Comparison of ENCODE assay signal across 7 cellular contexts in the genomic region with DNA sequence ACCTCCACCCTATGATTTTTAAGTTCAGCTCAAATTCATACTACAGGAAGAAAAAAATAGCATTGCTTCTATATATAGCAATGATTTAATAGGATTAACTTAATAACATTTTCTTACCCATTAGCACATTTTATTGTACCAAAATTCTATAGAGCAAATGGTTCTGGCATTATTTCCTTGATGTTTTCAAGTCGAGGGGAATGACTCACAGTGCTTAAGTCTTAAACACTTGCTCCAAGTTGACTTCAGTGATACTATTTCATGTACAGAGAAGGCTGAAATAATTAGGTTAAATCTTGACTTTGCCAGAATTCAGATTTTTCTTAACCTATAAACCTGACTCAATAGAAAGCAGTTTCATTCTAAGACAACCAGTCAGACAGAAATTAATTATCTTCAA.
"Had no signal": no experiment of that assay in that cellular context is flagged by ENCODE, and none has a peak within 500 bp of the region (broad histone marks: within the 10 kb centered on the region; RNA-seq: fewer than 3 reads in every experiment).

No MANE protein-coding gene starts in this region.

- H3K4me3 ChIP-seq: GM23338, HAP-1 had no signal

- DNase-seq: GOT3, H7, H9, HCEC 1CT, HFFc6 had no signal

- H3K36me3 ChIP-seq: HAP-1 had no signal

- H3K4me2 ChIP-seq: GM23338 had no signal

- H3K4me1 ChIP-seq: HAP-1 had no signal

- H3K9me3 ChIP-seq: HAP-1 had no signal
